13 cellular contexts compared by ENCODE assay signal in the genomic region with DNA sequence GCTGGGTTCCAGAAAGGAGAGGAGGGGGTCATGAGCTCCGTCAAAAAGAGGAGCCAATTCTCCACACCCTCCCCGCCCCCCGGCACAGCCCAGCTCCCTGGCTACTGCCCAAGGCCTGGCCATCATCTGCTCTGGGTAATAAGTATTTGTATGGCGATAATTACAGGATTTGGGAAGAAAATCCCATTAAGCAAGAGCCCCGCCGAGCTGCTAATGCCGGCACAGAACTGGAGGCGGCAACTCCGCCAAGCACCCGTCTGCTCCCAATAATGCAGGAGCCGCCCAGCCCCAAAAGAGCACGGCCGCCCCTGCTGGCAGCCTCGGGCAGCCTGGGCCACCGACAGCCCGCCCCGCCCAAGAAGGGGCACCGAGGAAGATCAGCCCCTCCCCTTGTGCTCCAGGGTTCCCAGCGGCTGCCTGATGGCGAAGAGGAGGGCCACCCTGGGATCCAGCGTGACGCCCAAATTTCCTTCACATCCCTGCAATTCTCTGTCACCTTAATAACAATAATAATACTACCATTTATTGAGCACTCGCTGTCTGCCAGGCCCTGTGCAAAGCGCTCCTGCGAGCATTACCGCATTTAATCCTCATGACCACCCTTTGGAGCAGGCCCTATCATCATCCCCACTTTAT. TPM values are rescaled to one million over a fixed set of nuclear protein-coding genes. Genes with fewer than 3 reads are reported as not detected.
DNase-seq lines count a peak whose midpoint lies in the region; ATAC-seq, FAIRE-seq and TF ChIP-seq lines count a peak whose summit lies in the region.
"Had no signal": no experiment of that assay in that cellular context is flagged by ENCODE, and none has a peak within 500 bp of the region (broad histone marks: within the 10 kb centered on the region; RNA-seq: fewer than 3 reads in every experiment).

No MANE protein-coding gene starts in this region.

- H3K27me3 ChIP-seq in brain microvascular endothelial cell (replicated peaks) (peaks cover 27% of the 10 kb centered on the region), HepG2 (ENCODE audit: control insufficient read depth in 1 of 2, insufficient read depth in 2 of 2, low read length in 2 of 2) (peaks cover 13 to 94% of the 10 kb centered on the region in 2 experiments)

- ATAC-seq in HepG2 (peak; percentile 87), HG02588 (IDR thresholded peaks at IDR 0.05; ENCODE audit: unreplicated experiment) (no peak), HG03442 (IDR thresholded peaks at IDR 0.05; ENCODE audit: unreplicated experiment) (no peak), HG03039 (IDR thresholded peaks at IDR 0.05; ENCODE audit: unreplicated experiment) (no peak)
- ATAC-seq: activated CD8-positive, alpha-beta memory T cell treated with anti-CD3 and anti-CD28 coated beads, Interleukin-2, amount 10 ng/mL, durations not matched to agents 7 days and 5 days had no signal

- peaks cover 8% of the 10 kb centered on the region for H3K4me1 ChIP-seq in HepG2 (ENCODE audit: insufficient read depth, low read length)
- H3K4me1 ChIP-seq: prostate gland had no signal

- peak; percentile 34 for TF ChIP-seq CTCF in brain microvascular endothelial cell (IDR thresholded peaks at IDR 0.05; ENCODE audit: low read depth, low read length, missing control alignments)
- peak; percentile 67 for TF ChIP-seq CTCF in HepG2 (CRISPR knock-in tag; IDR thresholded peaks at IDR 0.05)

- no peaks in the 10 kb centered on the region for H3K9me3 ChIP-seq in HepG2 (ENCODE audit: low read length)
- H3K9me3 ChIP-seq: esophagus squamous epithelium, prostate gland had no signal

- H3K27ac ChIP-seq in brain microvascular endothelial cell (no peak overlapping the region), HepG2 (ENCODE audit: extremely low read length, insufficient read depth, low read length) (no peak overlapping the region)
- H3K27ac ChIP-seq: esophagus squamous epithelium, prostate gland had no signal

- POLR2A ChIA-PET in HepG2 (lab: Yijun Ruan, JAX) = interaction anchor here (1.4 kb wide), 1 partner anchor 41 kb away, joined by 6 read pairs; no protein-coding TSS in a partner anchor

- no peak overlapping the region for H2AFZ ChIP-seq in HepG2 (ENCODE audit: low read length)

- intact Hi-C loops in HepG2 (cut with micrococcal nuclease; ENCODE audit: unreplicated experiment) = loop anchor here (5.0 to 10.0 kb wide), 2 partner anchors 45 to 98 kb away; no protein-coding TSS in a partner anchor

- no peaks in the 10 kb centered on the region for H3K79me2 ChIP-seq in HepG2 (ENCODE audit: insufficient read depth, low read length)

- WGBS in HepG2 (ENCODE audit: low lambda C conversion rate) = 33% methylated on average over 9 of the region's 26 CpGs

- H3K36me3 ChIP-seq in brain microvascular endothelial cell (replicated peaks) = no peaks in the 10 kb centered on the region
- no peaks in the 10 kb centered on the region for H3K36me3 ChIP-seq in HepG2 (replicated peaks in 1 of 2; ENCODE audit: control insufficient read depth in 1 of 2, insufficient read depth in 2 of 2, low read length in 2 of 2)
- H3K36me3 ChIP-seq: esophagus squamous epithelium, prostate gland had no signal

- no peak overlapping the region for H3K4me3 ChIP-seq in brain microvascular endothelial cell (ENCODE audit: low read depth, low read length)
- H3K4me3 ChIP-seq in HepG2 (replicated peaks in 1 of 3; ENCODE audit: insufficient read depth in 1 of 3, low read depth in 2 of 3, low read length in 3 of 3) = no peak overlapping the region
- H3K4me3 ChIP-seq: prostate gland had no signal

- H4K20me1 ChIP-seq in HepG2 (ENCODE audit: insufficient read depth, low read length) = no peaks in the 10 kb centered on the region

- BruUV-seq in HepG2 (replicated peaks; lab: Mats Ljungman, UMichigan) = no TSS peak

- CTCF ChIA-PET in HepG2 (lab: Yijun Ruan, JAX; ENCODE audit: low intra/inter-chr PET ratio, low total read pairs) = interaction anchor here (0.7 to 2.6 kb wide), 6 partner anchors 8 to 107 kb away, joined by 3 to 16 read pairs (median 3); no protein-coding TSS in a partner anchor

- H3K4me2 ChIP-seq in HepG2 (ENCODE audit: low read depth, low read length) = peak overlapping the region; percentile 41; the same call in 1 of the 2 replicates

- TF ChIP-seq POLR2A in HepG2 (IDR thresholded peaks at IDR 0.05; ENCODE audit: insufficient read depth in 1 of 2, low read depth in 2 of 2, low read length in 2 of 2) = no peak

- peak; percentile 70 for TF ChIP-seq RAD21 in HepG2 (CRISPR knock-in tag; IDR thresholded peaks at IDR 0.05)

- no peak for TF ChIP-seq EP300 in HepG2 (IDR thresholded peaks at IDR 0.05; ENCODE audit: low read depth in 2 of 2, low read length in 2 of 2)
- no peak for TF ChIP-seq EP300 in HepG2 (CRISPR knock-in tag; IDR thresholded peaks at IDR 0.05; ENCODE audit: borderline replicate concordance)

- in situ Hi-C loops in brain microvascular endothelial cell (cut with HindIII; ENCODE audit: low pct_ligation_motif_present, low sequenced_read_pairs) = no loop called here
- in situ Hi-C loops in HepG2 (cut with HindIII; ENCODE audit: extremely low pct_ligation_motif_present, low pct_unique_long_range_greater_than_20kb) = no loop called here

- no peak for FAIRE-seq in HepG2 (lab: Jason Lieb, UNC)

- no peak overlapping the region for H3K9ac ChIP-seq in HepG2 (ENCODE audit: insufficient read depth, low read depth, low read length)

- DNase-seq in DMS153 treated with DMSO at 0.1 percent for 48 hours (lab: John Stamatoyannopoulos, UW; ENCODE audit: unreplicated experiment) (peak; percentile 11), NCI-H1417 treated with DMSO at 0.1 percent for 48 hours (lab: John Stamatoyannopoulos, UW) (peak; percentile 65), brain microvascular endothelial cell (no peak), HepG2 (ENCODE audit: low spot score) (peak; percentile 19), middle frontal gyrus (ENCODE audit: extremely low spot score, low spot score) (no peak)
- DNase-seq: activated CD8-positive, alpha-beta memory T cell treated with anti-CD3 and anti-CD28 coated beads, Interleukin-2, amount 10 ng/mL, durations not matched to agents 7 days and 5 days; DND-41; esophagus squamous epithelium; NCI-H1930 had no signal

TF ChIP-seq in HepG2, 621 proteins besides CTCF, POLR2A, EP300 and RAD21 (continues in another document):
- TF ChIP-seq, protein P1, sequence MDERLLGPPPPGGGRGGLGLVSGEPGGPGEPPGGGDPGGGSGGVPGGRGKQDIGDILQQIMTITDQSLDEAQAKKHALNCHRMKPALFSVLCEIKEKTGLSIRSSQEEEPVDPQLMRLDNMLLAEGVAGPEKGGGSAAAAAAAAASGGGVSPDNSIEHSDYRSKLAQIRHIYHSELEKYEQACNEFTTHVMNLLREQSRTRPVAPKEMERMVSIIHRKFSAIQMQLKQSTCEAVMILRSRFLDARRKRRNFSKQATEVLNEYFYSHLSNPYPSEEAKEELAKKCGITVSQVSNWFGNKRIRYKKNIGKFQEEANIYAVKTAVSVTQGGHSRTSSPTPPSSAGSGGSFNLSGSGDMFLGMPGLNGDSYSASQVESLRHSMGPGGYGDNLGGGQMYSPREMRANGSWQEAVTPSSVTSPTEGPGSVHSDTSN (CRISPR knock-in tag; IDR thresholded peaks at IDR 0.05) = no peak
- no peak for TF ChIP-seq ZBTB26 (CRISPR knock-in tag; IDR thresholded peaks at IDR 0.05; ENCODE audit: borderline replicate concordance)
- no peak for TF ChIP-seq DMAP1 (CRISPR knock-in tag; IDR thresholded peaks at IDR 0.05)
- TF ChIP-seq ZNF652 (CRISPR knock-in tag; IDR thresholded peaks at IDR 0.05; ENCODE audit: borderline replicate concordance, low read depth) = no peak

RNA-seq across cellular contexts. Expression of gene SLIT1, which starts 5.9 kb away (rescaled TPM):
- total RNA-seq in HepG2 (2016; rRNA removed; fragmentation: Illumina TruSeq; extraction: Trizol) = 0.07 and 0.33 TPM in 2 replicates
- 0.09 TPM in 1 of 2 replicates, not detected in the other for total RNA-seq in HepG2 (2016; cell fraction: cytosol; rRNA removed; fragmentation: Illumina TruSeq; extraction: Trizol; ENCODE audit: low read depth)
- 0.03 and 0.06 TPM in 2 replicates for total RNA-seq in HepG2 (2016; cell fraction: insoluble cytoplasmic fraction; rRNA removed; fragmentation: Illumina TruSeq; extraction: Trizol)
- total RNA-seq in HepG2 (2016; cell fraction: membrane; rRNA removed; fragmentation: Illumina TruSeq; extraction: Trizol) = 0.07 and 0.09 TPM in 2 replicates
- total RNA-seq in HepG2 (2016; cell fraction: nucleus; rRNA removed; fragmentation: Illumina TruSeq; extraction: Trizol) = 0.43 and 0.72 TPM in 2 replicates
- polyA plus RNA-seq in HepG2 (2011; rRNA removed) = 0.09 and 0.22 TPM in 2 replicates
- polyA plus RNA-seq in HepG2 (2011; cell fraction: cytosol; rRNA removed) = 0.05 TPM in 2 replicates
- 0.52 and 0.96 TPM in 2 replicates for polyA plus RNA-seq in HepG2 (2011; cell fraction: nucleus; rRNA removed)
- polyA plus RNA-seq in HepG2 (2012) = 0.17 and 0.23 TPM in 2 replicates
- 0.12 TPM in 1 of 2 replicates, not detected in the other for polyA plus RNA-seq in HepG2 (2016; cell fraction: cytosol; fragmentation: Illumina TruSeq; extraction: Trizol; ENCODE audit: low read depth)
- polyA plus RNA-seq in HepG2 (2016; cell fraction: insoluble cytoplasmic fraction; fragmentation: Illumina TruSeq; extraction: Trizol; ENCODE audit: low read depth) = 0.17 TPM in 1 of 2 replicates, not detected in the other
- 0.05 TPM in 1 of 2 replicates, not detected in the other for polyA plus RNA-seq in HepG2 (2016; cell fraction: membrane; fragmentation: Illumina TruSeq; extraction: Trizol; ENCODE audit: low read depth)
- polyA plus RNA-seq in HepG2 (2016; cell fraction: nucleus; fragmentation: Illumina TruSeq; extraction: Trizol; ENCODE audit: insufficient read depth, low read depth) = 0.11 TPM in 1 of 2 replicates, not detected in the other
- polyA minus RNA-seq in HepG2 (2011; rRNA and poly(A)+ RNA removed; ENCODE audit: low replicate concordance) = 0.05 and 2.2 TPM in 2 replicates
- polyA minus RNA-seq in HepG2 (2011; cell fraction: cytosol; rRNA and poly(A)+ RNA removed) = 0.59 TPM in 1 of 2 replicates, not detected in the other
- polyA minus RNA-seq in HepG2 (2011; cell fraction: nucleus; rRNA and poly(A)+ RNA removed) = 1.6 and 1.8 TPM in 2 replicates
- total RNA-seq: esophagus squamous epithelium had no signal

Comparison
In these comparisons a context has a peak if more than half of its experiments do, and no peak if none do; other contexts are left out.
1. DNase-seq: peak in DMS153 treated with DMSO at 0.1 percent for 48 hours (single experiment), NCI-H1417 treated with DMSO at 0.1 percent for 48 hours (single experiment) and HepG2 (single experiment); none in brain microvascular endothelial cell (single experiment) and middle frontal gyrus (single experiment).